In genomic region chr3:197331131-197331530, GRCh38 we compare ENCODE assay signal across 12 cellular contexts. TPM values are rescaled to one million over a fixed set of nuclear protein-coding genes. Genes with fewer than 3 reads are reported as not detected.
DNase-seq lines count a peak whose midpoint lies in the region; ATAC-seq and TF ChIP-seq lines count a peak whose summit lies in the region.
"Had no signal": no experiment of that assay in that cellular context is flagged by ENCODE, and none has a peak within 500 bp of the region (broad histone marks: within the 10 kb centered on the region; RNA-seq: fewer than 3 reads in every experiment).

No MANE protein-coding gene starts in this region.

- H3K4ac ChIP-seq in H9 (ENCODE audit: low read depth, low read length) = no peak overlapping the region

- H4K5ac ChIP-seq in H9 (ENCODE audit: insufficient read length, low read depth, low read length) = no peak overlapping the region

- no peaks in the 10 kb centered on the region for H3K36me3 Mint-ChIP-seq in H9 (ENCODE audit: insufficient read depth in 1 of 3, low read depth in 3 of 3)
- H3K36me3 Mint-ChIP-seq in CD4-positive, alpha-beta memory T cell = no peaks in the 10 kb centered on the region

- no peak overlapping the region for H3K27ac Mint-ChIP-seq in H9
- no peak overlapping the region for H3K27ac Mint-ChIP-seq in CD4-positive, alpha-beta memory T cell

- no peak overlapping the region for H3T11ph ChIP-seq in H9 (ENCODE audit: low read length)

- no peak overlapping the region for H2BK15ac ChIP-seq in H9 (ENCODE audit: low read depth, low read length)

- H4K8ac ChIP-seq in H9 (replicated peaks; ENCODE audit: insufficient read length, low read depth, low read length) = no peak overlapping the region

- no peak overlapping the region for H2BK120ac ChIP-seq in H9 (ENCODE audit: low read depth, low read length, poor library complexity, severe bottlenecking)

- H3K27me3 ChIP-seq in BE2C (no peaks in the 10 kb centered on the region), H9 (ENCODE audit: insufficient read depth, low read length) (no peaks in the 10 kb centered on the region), foreskin keratinocyte (no peaks in the 10 kb centered on the region), gastroesophageal sphincter (no peaks in the 10 kb centered on the region)
- no peaks in the 10 kb centered on the region for H3K27me3 ChIP-seq in CD4-positive, alpha-beta memory T cell (ENCODE audit: insufficient read depth, low read length)
- H3K27me3 ChIP-seq: vagina had no signal

- H3K36me3 ChIP-seq in BE2C (no peaks in the 10 kb centered on the region), gastroesophageal sphincter (no peaks in the 10 kb centered on the region)
- no peaks in the 10 kb centered on the region for H3K36me3 ChIP-seq in CD4-positive, alpha-beta memory T cell (ENCODE audit: insufficient read depth, low read length)
- H3K36me3 ChIP-seq: vagina had no signal

- no peak overlapping the region for H3K9ac ChIP-seq in H9 (ENCODE audit: extremely low read depth, insufficient read length, low read length)

- H2BK12ac ChIP-seq in H9 (ENCODE audit: insufficient read length, low read depth, low read length) = no peak overlapping the region

- H3K14ac ChIP-seq in H9 (ENCODE audit: insufficient read depth, low read length) = no peak overlapping the region

- H3K4me3 ChIP-seq in BE2C (ENCODE audit: low read depth, low read length) = no peak overlapping the region
- no peak overlapping the region for H3K4me3 ChIP-seq in CD4-positive, alpha-beta memory T cell (ENCODE audit: low read length in 2 of 2)
- H3K4me3 ChIP-seq in gastroesophageal sphincter = no peak overlapping the region
- H3K4me3 ChIP-seq: vagina had no signal

- ATAC-seq in foreskin keratinocyte = no peak
- ATAC-seq in GM21526 (IDR thresholded peaks at IDR 0.05; ENCODE audit: low FRiP score, unreplicated experiment) = no peak
- ATAC-seq in gastroesophageal sphincter = no peak

- no peaks in the 10 kb centered on the region for H3K79me2 ChIP-seq in H9 (ENCODE audit: insufficient read depth, low read length)

- H4K91ac ChIP-seq in H9 (ENCODE audit: insufficient read length, low read depth, low read length) = no peak overlapping the region

- H3K4me1 ChIP-seq in BE2C (peaks cover 4% of the 10 kb centered on the region; the same call in 1 of the 2 replicates), H9 (ENCODE audit: insufficient read depth, low read length) (peaks cover 4% of the 10 kb centered on the region; the same call in 1 of the 2 replicates), foreskin keratinocyte (no peaks in the 10 kb centered on the region), gastroesophageal sphincter (no peaks in the 10 kb centered on the region)
- H3K4me1 ChIP-seq in CD4-positive, alpha-beta memory T cell (ENCODE audit: insufficient read depth, low read length) = no peaks in the 10 kb centered on the region
- H3K4me1 ChIP-seq: vagina had no signal

- H2BK20ac ChIP-seq in H9 (ENCODE audit: low read depth, low read length, poor library complexity, severe bottlenecking) = no peak overlapping the region

- no peak overlapping the region for H2AK5ac ChIP-seq in H9 (ENCODE audit: insufficient read length, low read length)

- CTCF ChIA-PET in CD4-positive, alpha-beta memory T cell (lab: Charles Lee; ENCODE audit: partially characterized antibody) = interaction anchor here (0.6 to 0.8 kb wide), 2 partner anchors 12 to 74 kb away, joined by 3 read pairs; no protein-coding TSS in a partner anchor

- DNase-seq in BE2C (no peak), H9 (no peak), SW480 (ENCODE audit: low spot score) (peak; percentile 42), foreskin keratinocyte (no peak), OCI-M2 (lab: John Stamatoyannopoulos, UW; ENCODE audit: unreplicated experiment) (no peak)
- no peak for DNase-seq in CD4-positive, alpha-beta memory T cell
- DNase-seq: COR-L47, NCI-H1048 had no signal

- H2BK5ac ChIP-seq in H9 (ENCODE audit: insufficient read length, low read length) = no peak overlapping the region

- TF ChIP-seq EP300 in gastroesophageal sphincter (IDR thresholded peaks at IDR 0.05) = no peak

- no peak overlapping the region for H2AFZ ChIP-seq in H9 (ENCODE audit: low read length)

- H3K56ac ChIP-seq in H9 (ENCODE audit: insufficient read length, low read depth, low read length) = no peak overlapping the region

- no peaks in the 10 kb centered on the region for H3K9me3 Mint-ChIP-seq in H9
- H3K9me3 Mint-ChIP-seq in CD4-positive, alpha-beta memory T cell = peaks cover 0 to 3% (median 0%) of the 10 kb centered on the region in 8 donors

- H4K20me1 ChIP-seq in H9 (ENCODE audit: control insufficient read depth, insufficient read depth, insufficient read length) = no peaks in the 10 kb centered on the region

- no peak overlapping the region for H3K27ac ChIP-seq in H9 (ENCODE audit: insufficient read length, low read depth, low read length)
- H3K27ac ChIP-seq in foreskin keratinocyte = no peak overlapping the region
- no peak overlapping the region for H3K27ac ChIP-seq in CD4-positive, alpha-beta memory T cell (ENCODE audit: low read depth, low read length)
- no peak overlapping the region for H3K27ac ChIP-seq in gastroesophageal sphincter
- H3K27ac ChIP-seq: HL-60, vagina had no signal

- H3K23me2 ChIP-seq in H9 (ENCODE audit: insufficient read length, low read depth, low read length, poor library complexity, severe bottlenecking) = no peaks in the 10 kb centered on the region

- no peaks in the 10 kb centered on the region for H3K79me1 ChIP-seq in H9 (ENCODE audit: insufficient read depth, low read depth, low read length, poor library complexity, severe bottlenecking)

- H3K23ac ChIP-seq in H9 (ENCODE audit: insufficient read length, low read depth, low read length) = no peak overlapping the region

- no peak overlapping the region for H3K18ac ChIP-seq in H9 (ENCODE audit: insufficient read length, low read depth, low read length)

- POLR2A ChIA-PET in CD4-positive, alpha-beta memory T cell (lab: Charles Lee; ENCODE audit: partially characterized antibody) = no interaction called here

- no CpG with 5 or more reads among the region's 3 CpGs for WGBS in H9 (ENCODE audit: extremely low coverage, insufficient read length, low lambda C conversion rate)
- 83% methylated on average over 3 of the region's 3 CpGs; no CpG with 5 or more reads in 1 of the 2 donors for whole genome bisulfite sequencing in gastroesophageal sphincter (ENCODE audit: low coverage in 1 of 2), 2 donors

- peaks cover 14 to 19% of the 10 kb centered on the region in 2 experiments for H3K4me1 Mint-ChIP-seq in H9
- no peaks in the 10 kb centered on the region for H3K4me1 Mint-ChIP-seq in CD4-positive, alpha-beta memory T cell

- TF ChIP-seq CTCF in BE2C (IDR thresholded peaks at IDR 0.05; ENCODE audit: low read depth, low read length) (peak; percentile 20; the same call in 1 of the 2 replicates), H9 (conservative IDR thresholded peaks at IDR 0.05) (peak; percentile 38; the same call in 2 of the 3 replicates), foreskin keratinocyte (conservative IDR thresholded peaks at IDR 0.05) (peak; percentile 34), gastroesophageal sphincter (IDR thresholded peaks at IDR 0.05) (no peak)

- TF ChIP-seq POLR2A in gastroesophageal sphincter (IDR thresholded peaks at IDR 0.05) = no peak

- H3K27me3 Mint-ChIP-seq in H9 (ENCODE audit: low read depth) = peaks cover 3% of the 10 kb centered on the region; the same call in 1 of the 2 replicates
- peaks cover 8 to 14% of the 10 kb centered on the region in 2 donors for H3K27me3 Mint-ChIP-seq in CD4-positive, alpha-beta memory T cell

- intact Hi-C loops in CD4-positive, alpha-beta memory T cell (cut with micrococcal nuclease) = no loop called here

- no peaks in the 10 kb centered on the region for H3K9me3 ChIP-seq in BE2C
- no peaks in the 10 kb centered on the region for H3K9me3 ChIP-seq in H9 (ENCODE audit: control insufficient read depth, low read depth, low read length)
- no peaks in the 10 kb centered on the region for H3K9me3 ChIP-seq in CD4-positive, alpha-beta memory T cell (ENCODE audit: control insufficient read depth in 1 of 2, low read length in 2 of 2)
- H3K9me3 ChIP-seq in gastroesophageal sphincter = no peaks in the 10 kb centered on the region
- H3K9me3 ChIP-seq: vagina had no signal

- H3K4me2 ChIP-seq in H9 (ENCODE audit: insufficient read depth, insufficient read length, low read length) = no peak overlapping the region

- no peak overlapping the region for H3K4me3 Mint-ChIP-seq in H9
- H3K4me3 Mint-ChIP-seq in CD4-positive, alpha-beta memory T cell = no peak overlapping the region

RNA-seq across cellular contexts. Expression of gene DLG1, which starts 32.7 kb away (rescaled TPM):
- 24.6 TPM for polyA plus RNA-seq in BE2C (2012; ENCODE audit: insufficient read depth, insufficient read length, low read depth)
- 84.1 and 86.2 TPM in 2 replicates for total RNA-seq in H9 (2021)
- 113 and 118 TPM in 2 replicates for total RNA-seq in foreskin keratinocyte
- polyA plus RNA-seq in foreskin keratinocyte = 17.7 and 22.1 TPM in 2 replicates
- total RNA-seq in CD4-positive, alpha-beta memory T cell = 10 to 100 TPM; 86.8 to 92.1 TPM
- 10 to 100 TPM; 21.4 to 35.5 TPM for polyA plus RNA-seq in CD4-positive, alpha-beta memory T cell
- 10 to 100 TPM; 71.4 to 90.4 (median 80.9) TPM for total RNA-seq in gastroesophageal sphincter

Comparison
In these comparisons a context has a peak if more than half of its experiments do, and no peak if none do; other contexts are left out.
1. CTCF ChIP-seq: peak in BE2C (single experiment), H9 (single experiment) and foreskin keratinocyte (single experiment); none in gastroesophageal sphincter (0 of 4).